In the genomic region with DNA sequence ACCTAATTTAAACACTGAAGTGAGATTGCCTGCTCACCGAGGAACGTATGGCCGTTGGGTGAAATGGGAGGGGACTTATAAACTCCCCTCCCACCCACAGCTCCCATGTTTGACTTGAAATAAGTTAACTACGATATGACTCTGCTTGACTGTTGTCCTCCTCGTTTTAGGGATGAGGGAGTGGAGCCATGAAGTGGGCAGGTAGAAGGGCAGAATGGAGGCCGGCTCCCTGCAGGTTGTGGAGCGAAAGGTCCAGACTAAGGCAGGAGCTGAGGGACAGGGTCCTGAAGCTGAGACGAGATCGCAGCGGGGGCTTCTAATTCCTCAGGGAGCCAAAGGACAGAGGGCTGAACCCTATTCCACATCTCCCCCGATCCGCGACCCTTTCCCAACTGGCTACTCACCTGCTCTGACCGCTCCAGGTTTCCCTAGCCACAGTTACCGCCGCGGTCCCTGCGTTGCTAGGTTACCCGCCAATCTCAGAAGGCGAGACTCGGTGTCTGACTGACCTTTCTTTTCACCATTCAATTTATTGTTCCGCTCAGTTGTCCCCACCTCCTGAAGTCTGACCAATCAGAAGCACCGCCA, we compare ENCODE assay signal across 8 cellular contexts. TPM values are rescaled to one million over a fixed set of nuclear protein-coding genes. Genes with fewer than 3 reads are reported as not detected.
DNase-seq lines count a peak whose midpoint lies in the region; ATAC-seq and TF ChIP-seq lines count a peak whose summit lies in the region.

No MANE protein-coding gene starts in this region.

- no peaks in the 10 kb centered on the region for H4K20me1 ChIP-seq in osteoblast (ENCODE audit: insufficient read depth, low read length)

- peak overlapping the region; percentile 54 for H3K27ac ChIP-seq in effector memory CD4-positive, alpha-beta T cell (ENCODE audit: insufficient read depth, low read length, poor library complexity, severe bottlenecking)
- peak overlapping the region; percentile 71 for H3K27ac ChIP-seq in osteoblast (ENCODE audit: low read depth, low read length)

- no peaks in the 10 kb centered on the region for H3K9me3 ChIP-seq in effector memory CD4-positive, alpha-beta T cell (ENCODE audit: control insufficient read depth, low read length)
- H3K9me3 ChIP-seq in osteoblast (ENCODE audit: low read depth, low read length) = no peaks in the 10 kb centered on the region

- no peak for TF ChIP-seq CTCF in osteoblast (IDR thresholded peaks at IDR 0.05; ENCODE audit: extremely low read depth, low read depth, low read length)

- ATAC-seq in left colon = no peak

- H3K36me3 ChIP-seq in effector memory CD4-positive, alpha-beta T cell (ENCODE audit: control insufficient read depth, insufficient read depth, low read length) = no peaks in the 10 kb centered on the region
- no peaks in the 10 kb centered on the region for H3K36me3 ChIP-seq in osteoblast (ENCODE audit: insufficient read depth, low read length)

- H3K27me3 ChIP-seq in effector memory CD4-positive, alpha-beta T cell (replicated peaks; ENCODE audit: control insufficient read depth, insufficient read depth, low read length, poor library complexity, severe bottlenecking) = no peaks in the 10 kb centered on the region
- no peaks in the 10 kb centered on the region for H3K27me3 ChIP-seq in osteoblast (ENCODE audit: insufficient read depth, low read length)

- H3K4me3 ChIP-seq in effector memory CD4-positive, alpha-beta T cell (ENCODE audit: insufficient read depth, low read depth, low read length, poor library complexity, severe bottlenecking) = peak overlapping the region; percentile 59
- H3K4me3 ChIP-seq in osteoblast (ENCODE audit: insufficient read depth, low read length) = peak overlapping the region; percentile 94

- H3K79me2 ChIP-seq in osteoblast (ENCODE audit: insufficient read depth, low read length) = peaks cover 11% of the 10 kb centered on the region

- H3K4me1 ChIP-seq in effector memory CD4-positive, alpha-beta T cell (ENCODE audit: control insufficient read depth, insufficient read depth, low read length, poor library complexity, severe bottlenecking) = peaks cover 15% of the 10 kb centered on the region
- H3K4me1 ChIP-seq in osteoblast (ENCODE audit: insufficient read depth, low read length) = peaks cover 38% of the 10 kb centered on the region

- intact Hi-C loops in left colon (cut with DNase I, micrococcal nuclease) = no loop called here

- DNase-seq in NOMO-1 (lab: John Stamatoyannopoulos, UW; ENCODE audit: unreplicated experiment in 2 of 2) = peak; percentile 7 to 20
- no peak for DNase-seq in NOMO-1 treated with dmso at 0.1 percent for 144 hours (lab: John Stamatoyannopoulos, UW; ENCODE audit: unreplicated experiment)
- DNase-seq in NCI-H2227 (lab: John Stamatoyannopoulos, UW; ENCODE audit: unreplicated experiment) = peak; percentile 60
- no peak for DNase-seq in effector memory CD4-positive, alpha-beta T cell
- peak; percentile 94 for DNase-seq in osteoblast (ENCODE audit: insufficient read length, low spot score, missing footprints)
- no peak for DNase-seq in NCI-H2081 treated with DMSO at 0.1 percent for 48 hours (lab: John Stamatoyannopoulos, UW)
- no peak for DNase-seq in left colon
- no peak for DNase-seq in SIG-M5 treated with dmso at 0.1 percent for 504 hours (lab: John Stamatoyannopoulos, UW; ENCODE audit: unreplicated experiment)

- H2AFZ ChIP-seq in osteoblast (ENCODE audit: low read length) = peak overlapping the region; percentile 98

- peak overlapping the region; percentile 92 for H3K4me2 ChIP-seq in osteoblast (ENCODE audit: insufficient read depth, low read length)

RNA-seq across cellular contexts. Expression of a gene that starts 0.6 kb away (rescaled TPM):
- 25.7 and 28.9 TPM in 2 replicates for total RNA-seq in osteoblast
- 10 to 100 TPM; 84.7 to 96.4 TPM for total RNA-seq in left colon

RNA-seq across cellular contexts. Expression of a gene that starts 35.2 kb away (rescaled TPM):
- total RNA-seq in osteoblast (20.0 and 22.4 TPM in 2 replicates), left colon (10 to 100 TPM; 17.4 to 18.0 TPM)

RNA-seq across cellular contexts. Expression of a gene that starts 35.4 kb away (rescaled TPM):
- 40.2 and 49.5 TPM in 2 replicates for total RNA-seq in osteoblast
- 10 to 100 TPM; 42.0 to 56.9 TPM for total RNA-seq in left colon

Comparison
In these comparisons a context has a peak if more than half of its experiments do, and no peak if none do; other contexts are left out.
1. DNase-seq: peak in NOMO-1 (2 of 2), NCI-H2227 (single experiment) and osteoblast (single experiment); none in NOMO-1 treated with dmso at 0.1 percent for 144 hours (single experiment), effector memory CD4-positive, alpha-beta T cell (0 of 3), NCI-H2081 treated with DMSO at 0.1 percent for 48 hours (single experiment), left colon (0 of 2) and SIG-M5 treated with dmso at 0.1 percent for 504 hours (single experiment).